Comparison of ENCODE assay signal across 36 cellular contexts in the genomic region with DNA sequence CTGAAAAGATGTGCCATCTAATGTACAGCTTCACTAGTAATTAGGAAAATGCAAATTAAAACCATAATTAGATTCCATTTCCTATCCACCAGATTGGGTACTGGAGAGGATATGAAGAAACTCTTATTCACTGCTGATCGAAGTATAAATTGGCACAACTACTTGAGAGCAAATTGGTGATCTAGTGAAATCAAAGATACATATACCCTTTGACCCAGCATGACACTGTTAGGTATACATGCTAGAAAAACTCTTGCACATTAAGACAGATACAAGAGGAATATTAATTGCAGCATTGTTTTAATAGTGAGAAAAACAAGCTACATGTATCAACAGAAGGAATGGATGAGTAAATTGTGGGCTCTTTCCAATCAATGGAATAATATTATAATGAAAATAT.
"Had no signal": no experiment of that assay in that cellular context is flagged by ENCODE, and none has a peak within 500 bp of the region (broad histone marks: within the 10 kb centered on the region; RNA-seq: fewer than 3 reads in every experiment).

No MANE protein-coding gene starts in this region.

- H3K36me3 ChIP-seq: adrenal gland, brain microvascular endothelial cell, breast epithelium had no signal

- ATAC-seq: activated CD8-positive, alpha-beta T cell treated with anti-CD3 and anti-CD28 coated beads for 36 hours; activated naive CD4-positive, alpha-beta T cell treated with anti-CD3 and anti-CD28 coated beads, Interleukin-2, amount 50 U/mL, for 72 hours; activated T-cell treated with anti-CD3 and anti-CD28 coated beads, Interleukin-2, amount 50 U/mL, for 4 hours; activated T-cell treated with anti-CD3 and anti-CD28 coated beads, Interleukin-2, amount 50 U/mL, for 72 hours; activated T-helper 17 cell treated with anti-CD3 and anti-CD28 coated beads, Interleukin-2, amount 50 U/mL, for 72 hours; body of pancreas; T-helper 17 cell had no signal

- DNase-seq: activated B cell treated with CpG ODN at 0.5 μM for 24 hours; activated CD4-positive, alpha-beta memory T cell treated with anti-CD3 and anti-CD28 coated beads for 36 hours; activated CD4-positive, alpha-beta T cell treated with anti-CD3 and anti-CD28 coated beads for 4 hours; activated CD4-positive, alpha-beta T cell treated with anti-CD3 and anti-CD28 coated beads, Interleukin-2, amount 10 ng/mL, durations not matched to agents 24 days and 14 days; activated CD4-positive, alpha-beta T cell treated with anti-CD3 and anti-CD28 coated beads, Interleukin-2, amount 50 U/mL, for 1 hour; activated CD4-positive, alpha-beta T cell treated with anti-CD3 and anti-CD28 coated beads, Interleukin-2, amount 50 U/mL, for 4 hours; activated CD4-positive, CD25-positive, alpha-beta regulatory T cell treated with anti-CD3 and anti-CD28 coated beads, Interleukin-2, amount 50 U/mL, for 72 hours; activated CD8-positive, alpha-beta memory T cell treated with anti-CD3 and anti-CD28 coated beads, Interleukin-2, amount 50 U/mL, for 4 hours; activated CD8-positive, alpha-beta T cell treated with anti-CD3 and anti-CD28 coated beads for 36 hours; activated effector memory CD4-positive, alpha-beta T cell treated with anti-CD3 and anti-CD28 coated beads, Interleukin-2, amount 50 U/mL, for 16 hours; activated gamma-delta T cell treated with Interleukin-2 at 50 U/mL for 16 hours; activated naive CD4-positive, alpha-beta T cell; activated naive CD4-positive, alpha-beta T cell treated with anti-CD3 and anti-CD28 coated beads for 36 hours; activated naive CD4-positive, alpha-beta T cell treated with anti-CD3 and anti-CD28 coated beads, Interleukin-2, amount 50 U/mL, for 16 hours; activated naive CD8-positive, alpha-beta T cell treated with anti-CD3 and anti-CD28 coated beads for 36 hours; activated T-cell treated with anti-CD3 and anti-CD28 coated beads for 4 hours; activated T-cell treated with anti-CD3 and anti-CD28 coated beads, Interleukin-2, amount 50 U/mL, for 1 hour; activated T-cell treated with anti-CD3 and anti-CD28 coated beads, Interleukin-2, amount 50 U/mL, for 4 hours; activated T-cell treated with anti-CD3 and anti-CD28 coated beads, Interleukin-2, amount 50 U/mL, for 72 hours; adrenal gland; amniotic stem cell; aorta; body of pancreas; brain microvascular endothelial cell; central memory CD4-positive, alpha-beta T cell; T-helper 17 cell; T-helper 9 cell had no signal

- H3K27me3 ChIP-seq: adrenal gland, body of pancreas, brain microvascular endothelial cell, breast epithelium had no signal

- H3K9me3 ChIP-seq: body of pancreas, breast epithelium had no signal

- H3K27ac Mint-ChIP-seq: activated CD4-positive, alpha-beta memory T cell treated with anti-CD3 and anti-CD28 coated beads for 36 hours; activated CD4-positive, alpha-beta T cell treated with anti-CD3 and anti-CD28 coated beads, Interleukin-2, amount 10 ng/mL, durations not matched to agents 24 days and 14 days; activated CD8-positive, alpha-beta T cell treated with anti-CD3 and anti-CD28 coated beads for 36 hours; activated naive CD4-positive, alpha-beta T cell treated with anti-CD3 and anti-CD28 coated beads for 36 hours; activated naive CD4-positive, alpha-beta T cell treated with anti-CD3 and anti-CD28 coated beads, Interleukin-2, amount 50 U/mL, for 72 hours; activated naive CD8-positive, alpha-beta T cell treated with anti-CD3 and anti-CD28 coated beads for 36 hours; activated T-cell treated with anti-CD3 and anti-CD28 coated beads, Interleukin-2, amount 50 U/mL, for 72 hours; activated T-helper 1 cell treated with anti-CD3 and anti-CD28 coated beads, Interleukin-12 subunit alpha, Interleukin-12 subunit beta, Interleukin-2, Interleukin-4 antibody, amounts not matched to agents 30 ng/mL and 10 ng/mL and 1 ng/mL, durations not matched to agents 14 hours and 24 hours and 36 hours; activated T-helper 17 cell treated with anti-CD3 and anti-CD28 coated beads, Interleukin-2, amount 50 U/mL, for 72 hours; T-helper 17 cell; T-helper 2 cell treated with Interferon-gamma antibody and Interleukin-4, amounts not matched to agents 5 μg/mL and 100 μg/mL, for 36 hours had no signal

- H3K27me3 Mint-ChIP-seq: activated B cell treated with CpG ODN at 0.5 μM for 24 hours; activated CD4-positive, alpha-beta memory T cell treated with anti-CD3 and anti-CD28 coated beads for 36 hours; activated CD4-positive, alpha-beta T cell treated with anti-CD3 and anti-CD28 coated beads, Interleukin-2, amount 10 ng/mL, durations not matched to agents 24 days and 14 days; activated CD8-positive, alpha-beta T cell treated with anti-CD3 and anti-CD28 coated beads for 36 hours; activated naive CD8-positive, alpha-beta T cell treated with anti-CD3 and anti-CD28 coated beads for 36 hours; activated T-helper 17 cell treated with anti-CD3 and anti-CD28 coated beads, Interleukin-2, amount 50 U/mL, for 72 hours; T-helper 17 cell had no signal

- H3K4me3 Mint-ChIP-seq: activated B cell treated with CpG ODN at 0.5 μM for 24 hours; activated CD4-positive, alpha-beta memory T cell treated with anti-CD3 and anti-CD28 coated beads for 36 hours; activated CD4-positive, alpha-beta T cell treated with anti-CD3 and anti-CD28 coated beads, Interleukin-2, amount 10 ng/mL, durations not matched to agents 24 days and 14 days; activated CD8-positive, alpha-beta T cell treated with anti-CD3 and anti-CD28 coated beads for 36 hours; activated naive CD4-positive, alpha-beta T cell treated with anti-CD3 and anti-CD28 coated beads for 36 hours; activated naive CD8-positive, alpha-beta T cell treated with anti-CD3 and anti-CD28 coated beads for 36 hours; activated T-cell treated with anti-CD3 and anti-CD28 coated beads, Interleukin-2, amount 50 U/mL, for 4 hours; activated T-cell treated with anti-CD3 and anti-CD28 coated beads, Interleukin-2, amount 50 U/mL, for 72 hours; activated T-helper 1 cell treated with anti-CD3 and anti-CD28 coated beads, Interleukin-12 subunit alpha, Interleukin-12 subunit beta, Interleukin-2, Interleukin-4 antibody, amounts not matched to agents 30 ng/mL and 10 ng/mL and 1 ng/mL, durations not matched to agents 14 hours and 24 hours and 36 hours; activated T-helper 17 cell treated with anti-CD3 and anti-CD28 coated beads, Interleukin-2, amount 50 U/mL, for 72 hours; T-helper 17 cell; T-helper 2 cell treated with Interferon-gamma antibody and Interleukin-4, amounts not matched to agents 5 μg/mL and 100 μg/mL, for 36 hours had no signal

- H3K9me3 Mint-ChIP-seq: activated B cell treated with CpG ODN at 0.5 μM for 24 hours; activated CD4-positive, alpha-beta memory T cell treated with anti-CD3 and anti-CD28 coated beads for 36 hours; activated CD8-positive, alpha-beta T cell treated with anti-CD3 and anti-CD28 coated beads for 36 hours; activated naive CD4-positive, alpha-beta T cell treated with anti-CD3 and anti-CD28 coated beads for 36 hours; activated naive CD4-positive, alpha-beta T cell treated with anti-CD3 and anti-CD28 coated beads, Interleukin-2, amount 50 U/mL, for 72 hours; activated naive CD8-positive, alpha-beta T cell treated with anti-CD3 and anti-CD28 coated beads for 36 hours; activated T-cell treated with anti-CD3 and anti-CD28 coated beads, Interleukin-2, amount 50 U/mL, for 4 hours; activated T-cell treated with anti-CD3 and anti-CD28 coated beads, Interleukin-2, amount 50 U/mL, for 72 hours; activated T-helper 1 cell treated with anti-CD3 and anti-CD28 coated beads, Interleukin-12 subunit alpha, Interleukin-12 subunit beta, Interleukin-2, Interleukin-4 antibody, amounts not matched to agents 30 ng/mL and 10 ng/mL and 1 ng/mL, durations not matched to agents 14 hours and 24 hours and 36 hours; activated T-helper 17 cell treated with anti-CD3 and anti-CD28 coated beads, Interleukin-2, amount 50 U/mL, for 72 hours; T-helper 2 cell treated with Interferon-gamma antibody and Interleukin-4, amounts not matched to agents 5 μg/mL and 100 μg/mL, for 36 hours had no signal

- H3K4me1 ChIP-seq: body of pancreas, breast epithelium had no signal

- FAIRE-seq: astrocyte, colon, TTC549 had no signal

- H3K4me1 Mint-ChIP-seq: T-helper 17 cell had no signal

- H3K4me3 ChIP-seq: adrenal gland, body of pancreas, breast epithelium had no signal

- H3K27ac ChIP-seq: adrenal gland, body of pancreas, brain microvascular endothelial cell, breast epithelium, VCaP had no signal
